Comparison of ENCODE assay signal across 24 cellular contexts in the genomic region with DNA sequence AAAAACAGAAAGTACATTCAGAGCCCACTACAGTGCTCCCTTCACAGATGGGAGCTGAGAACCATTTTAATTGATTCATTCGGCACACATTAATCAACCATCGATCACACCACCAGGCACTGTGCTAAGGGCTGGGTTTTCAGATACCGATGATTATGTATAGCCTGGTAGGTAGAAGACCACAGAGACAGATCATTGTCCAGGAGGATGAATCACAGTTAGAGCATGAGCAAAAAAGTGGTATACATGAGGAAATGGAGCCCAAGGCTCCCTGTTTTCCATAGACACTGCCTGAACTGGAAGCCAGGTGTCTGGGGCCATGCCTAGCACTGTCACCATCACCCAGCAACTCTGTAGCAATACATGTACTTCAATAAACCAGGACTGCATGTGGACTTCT.
"Had no signal": no experiment of that assay in that cellular context is flagged by ENCODE, and none has a peak within 500 bp of the region (broad histone marks: within the 10 kb centered on the region; RNA-seq: fewer than 3 reads in every experiment).

No MANE protein-coding gene starts in this region.

- ATAC-seq: activated naive CD8-positive, alpha-beta T cell treated with anti-CD3 and anti-CD28 coated beads, Interleukin-2, amount 50 U/mL, for 24 hours; activated T-cell treated with anti-CD3 and anti-CD28 coated beads, Interleukin-2, amount 50 U/mL, for 4 hours; gastrocnemius medialis; heart left ventricle; naive thymus-derived CD8-positive, alpha-beta T cell; sciatic nerve had no signal

- H3K9me3 ChIP-seq: colonic mucosa, gastrocnemius medialis, heart left ventricle, left ventricle myocardium inferior, neutrophil, testis, upper lobe of left lung had no signal

- H3K9ac ChIP-seq: parathyroid adenoma had no signal

- DNase-seq: activated B cell treated with CpG ODN at 0.5 μM for 24 hours; activated CD4-positive, alpha-beta memory T cell treated with anti-CD3 and anti-CD28 coated beads, Interleukin-2, amount 10 ng/mL, durations not matched to agents 7 days and 5 days; activated CD4-positive, alpha-beta T cell treated with anti-CD3 and anti-CD28 coated beads for 48 hours; activated effector memory CD4-positive, alpha-beta T cell treated with Interleukin-2 at 50 U/mL for 16 hours; activated naive CD4-positive, alpha-beta T cell treated with anti-CD3 and anti-CD28 coated beads, Interleukin-2, amount 10 ng/mL, durations not matched to agents 7 days and 5 days; activated naive CD8-positive, alpha-beta T cell treated with anti-CD3 and anti-CD28 coated beads, Interleukin-2, amount 50 U/mL, for 24 hours; activated T-cell treated with anti-CD3 and anti-CD28 coated beads, Interleukin-2, amount 50 U/mL, for 4 hours; anterior cingulate cortex; brain microvascular endothelial cell; colonic mucosa; endodermal cell; gastrocnemius medialis; heart left ventricle; left ventricle myocardium inferior; naive thymus-derived CD8-positive, alpha-beta T cell; stimulated activated CD4-positive, alpha-beta T cell treated with anti-CD3 and anti-CD28 coated beads, Interleukin-4, amount 100 ng/mL, for 1 hour; testis; upper lobe of left lung had no signal

- H3K4me3 Mint-ChIP-seq: activated B cell treated with CpG ODN at 0.5 μM for 24 hours; activated CD4-positive, alpha-beta memory T cell treated with anti-CD3 and anti-CD28 coated beads, Interleukin-2, amount 10 ng/mL, durations not matched to agents 7 days and 5 days; activated naive CD4-positive, alpha-beta T cell treated with anti-CD3 and anti-CD28 coated beads, Interleukin-2, amount 10 ng/mL, durations not matched to agents 7 days and 5 days; activated naive CD8-positive, alpha-beta T cell treated with anti-CD3 and anti-CD28 coated beads, Interleukin-2, amount 50 U/mL, for 24 hours; activated T-cell treated with anti-CD3 and anti-CD28 coated beads, Interleukin-2, amount 50 U/mL, for 4 hours; central memory CD8-positive, alpha-beta T cell; naive thymus-derived CD8-positive, alpha-beta T cell; T-helper 1 cell treated with Interleukin-12 subunit alpha and Interleukin-12 subunit beta and Interleukin-4 antibody, amounts not matched to agents 30 μg/mL and 1 μg/mL, for 36 hours had no signal

- H3K4me1 ChIP-seq: colonic mucosa, gastrocnemius medialis, heart left ventricle, left ventricle myocardium inferior, parathyroid adenoma, testis, upper lobe of left lung had no signal

- H3K27me3 ChIP-seq: brain microvascular endothelial cell, colonic mucosa, gastrocnemius medialis, neutrophil, testis, upper lobe of left lung had no signal

- H3K27ac Mint-ChIP-seq: activated B cell treated with CpG ODN at 0.5 μM for 24 hours; activated CD4-positive, alpha-beta memory T cell treated with anti-CD3 and anti-CD28 coated beads, Interleukin-2, amount 10 ng/mL, durations not matched to agents 7 days and 5 days; activated naive CD4-positive, alpha-beta T cell treated with anti-CD3 and anti-CD28 coated beads, Interleukin-2, amount 10 ng/mL, durations not matched to agents 7 days and 5 days; activated naive CD8-positive, alpha-beta T cell treated with anti-CD3 and anti-CD28 coated beads, Interleukin-2, amount 50 U/mL, for 24 hours; endodermal cell; naive thymus-derived CD8-positive, alpha-beta T cell; T-helper 1 cell treated with Interleukin-12 subunit alpha and Interleukin-12 subunit beta and Interleukin-4 antibody, amounts not matched to agents 30 μg/mL and 1 μg/mL, for 36 hours had no signal

- H3K36me3 Mint-ChIP-seq: naive thymus-derived CD8-positive, alpha-beta T cell had no signal

- H3K4me1 Mint-ChIP-seq: activated naive CD8-positive, alpha-beta T cell treated with anti-CD3 and anti-CD28 coated beads, Interleukin-2, amount 50 U/mL, for 24 hours had no signal

- H3K27me3 Mint-ChIP-seq: activated CD4-positive, alpha-beta memory T cell treated with anti-CD3 and anti-CD28 coated beads, Interleukin-2, amount 10 ng/mL, durations not matched to agents 7 days and 5 days; activated naive CD8-positive, alpha-beta T cell treated with anti-CD3 and anti-CD28 coated beads, Interleukin-2, amount 50 U/mL, for 24 hours; central memory CD8-positive, alpha-beta T cell had no signal

- H3K9me3 Mint-ChIP-seq: activated B cell treated with CpG ODN at 0.5 μM for 24 hours; activated CD4-positive, alpha-beta memory T cell treated with anti-CD3 and anti-CD28 coated beads, Interleukin-2, amount 10 ng/mL, durations not matched to agents 7 days and 5 days; activated naive CD4-positive, alpha-beta T cell treated with anti-CD3 and anti-CD28 coated beads, Interleukin-2, amount 10 ng/mL, durations not matched to agents 7 days and 5 days; activated naive CD8-positive, alpha-beta T cell treated with anti-CD3 and anti-CD28 coated beads, Interleukin-2, amount 50 U/mL, for 24 hours; activated T-cell treated with anti-CD3 and anti-CD28 coated beads, Interleukin-2, amount 50 U/mL, for 4 hours; central memory CD8-positive, alpha-beta T cell; endodermal cell; naive thymus-derived CD8-positive, alpha-beta T cell; T-helper 1 cell treated with Interleukin-12 subunit alpha and Interleukin-12 subunit beta and Interleukin-4 antibody, amounts not matched to agents 30 μg/mL and 1 μg/mL, for 36 hours had no signal

- H3K36me3 ChIP-seq: brain microvascular endothelial cell, colonic mucosa, gastrocnemius medialis, heart left ventricle, left ventricle myocardium inferior, neutrophil, upper lobe of left lung had no signal

- H3K79me2 ChIP-seq: parathyroid adenoma had no signal

- H3K4me3 ChIP-seq: colonic mucosa, gastrocnemius medialis, heart left ventricle, left ventricle myocardium inferior, smooth muscle cell, testis, upper lobe of left lung had no signal

- H3K27ac ChIP-seq: brain microvascular endothelial cell, colonic mucosa, gastrocnemius medialis, heart left ventricle, left ventricle myocardium inferior, neutrophil, parathyroid adenoma, testis, upper lobe of left lung had no signal

- H2AFZ ChIP-seq: parathyroid adenoma had no signal

- H3K4me2 ChIP-seq: smooth muscle cell had no signal
